In the genomic region with DNA sequence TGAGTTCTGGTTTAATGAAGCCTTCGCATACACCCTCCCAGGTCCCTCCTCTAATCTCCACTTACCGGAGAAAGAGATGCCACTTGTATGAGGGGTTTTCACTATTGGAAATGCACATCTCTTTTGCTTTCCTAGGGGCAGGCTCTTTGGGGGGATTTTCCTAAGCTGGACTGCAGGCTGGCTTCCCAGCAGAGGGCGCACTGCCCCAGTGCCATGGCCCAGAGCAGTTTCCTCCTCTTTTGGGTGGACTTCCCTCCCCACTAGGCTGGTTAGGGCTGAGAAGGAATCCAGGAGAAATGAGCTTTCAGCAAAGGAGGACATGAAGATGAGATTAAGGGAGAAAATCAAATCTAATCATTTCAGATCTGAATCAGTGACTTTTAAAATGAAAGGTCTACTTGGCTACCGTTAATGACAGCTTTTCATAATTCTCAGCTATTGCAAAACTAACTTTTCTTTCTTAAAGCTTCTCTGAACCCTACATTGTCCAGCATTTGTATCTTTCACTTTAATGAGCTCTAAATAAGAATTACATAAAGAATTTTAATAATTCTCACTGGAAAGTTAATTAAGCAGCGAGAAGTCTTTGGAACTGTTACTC, we compare ENCODE assay signal across 8 cellular contexts.
A peak's percentile ranks its signal among the peaks of the same experiment; 100 is the strongest.
DNase-seq lines count a peak whose midpoint lies in the region; ATAC-seq, FAIRE-seq and TF ChIP-seq lines count a peak whose summit lies in the region.

No MANE protein-coding gene starts in this region.

- H3K9me3 ChIP-seq in adrenal gland (replicated peaks in 1 of 3) = no peaks in the 10 kb centered on the region

- peak; percentile 79 for ATAC-seq in GM21825 (IDR thresholded peaks at IDR 0.05; ENCODE audit: unreplicated experiment)

- no peak for TF ChIP-seq POLR2A in adrenal gland (IDR thresholded peaks at IDR 0.05)
- no peak for TF ChIP-seq POLR2A in lower leg skin (IDR thresholded peaks at IDR 0.05)

- no peak for FAIRE-seq in urothelium cell line (lab: Jason Lieb, UNC)

- 64 to 70% (median 66%) methylated on average over 5 of the region's 5 CpGs for WGBS in adrenal gland, 4 donors
- 75 to 77% methylated on average over 5 of the region's 5 CpGs for WGBS in lower leg skin, 2 donors

- peak; percentile 21 for DNase-seq in activated CD4-positive, alpha-beta T cell treated with anti-CD3 and anti-CD28 coated beads for 48 hours
- DNase-seq in activated CD4-positive, alpha-beta T cell treated with anti-CD3 and anti-CD28 coated beads, Interleukin-2, amount 50 U/mL, for 4 hours = no peak
- DNase-seq in NAMALWA (ENCODE audit: low spot score) = peak; percentile 49
- peak; percentile 14 to 63 (median 39) for DNase-seq in adrenal gland
- peak; percentile 15 for DNase-seq in kidney tubule cell (ENCODE audit: low spot score)
- DNase-seq in urothelium cell line (ENCODE audit: low spot score) = peak; percentile 57
- DNase-seq in lower leg skin (ENCODE audit: low spot score in 2 of 2) = no peak

- H3K27me3 ChIP-seq in adrenal gland = no peaks in the 10 kb centered on the region

- no peaks in the 10 kb centered on the region for H3K4me1 ChIP-seq in adrenal gland (replicated peaks in 1 of 2)

- H3K36me3 ChIP-seq in adrenal gland (replicated peaks in 1 of 2) = no peaks in the 10 kb centered on the region

- peak; percentile 61 to 77 (median 72) for TF ChIP-seq CTCF in adrenal gland (IDR thresholded peaks at IDR 0.05)
- no peak for TF ChIP-seq CTCF in lower leg skin (IDR thresholded peaks at IDR 0.05)

- intact Hi-C loops in adrenal gland (cut with DNase I) (loop anchor here in 1 of 2 donors (10.0 kb wide), 1 partner anchor 1560 kb away; no protein-coding TSS in a partner anchor), lower leg skin (cut with DNase I; ENCODE audit: low total_unique reads) (no loop called here)

- no peak overlapping the region for H3K4me3 ChIP-seq in adrenal gland
- no peak overlapping the region for H3K4me3 ChIP-seq in lower leg skin (ENCODE audit: low read depth, poor library complexity, severe bottlenecking)

- no peak overlapping the region for H3K27ac ChIP-seq in adrenal gland

Comparison
In these comparisons a context has a peak if more than half of its experiments do, and no peak if none do; other contexts are left out.
1. DNase-seq: peak in activated CD4-positive, alpha-beta T cell treated with anti-CD3 and anti-CD28 coated beads for 48 hours (single experiment), NAMALWA (single experiment), adrenal gland (7 of 7), kidney tubule cell (single experiment) and urothelium cell line (single experiment); none in activated CD4-positive, alpha-beta T cell treated with anti-CD3 and anti-CD28 coated beads, Interleukin-2, amount 50 U/mL, for 4 hours (0 of 2) and lower leg skin (0 of 2).
2. CTCF ChIP-seq: peak in adrenal gland (6 of 6); none in lower leg skin (0 of 3).